8 cellular contexts compared by ENCODE assay signal in the genomic region with DNA sequence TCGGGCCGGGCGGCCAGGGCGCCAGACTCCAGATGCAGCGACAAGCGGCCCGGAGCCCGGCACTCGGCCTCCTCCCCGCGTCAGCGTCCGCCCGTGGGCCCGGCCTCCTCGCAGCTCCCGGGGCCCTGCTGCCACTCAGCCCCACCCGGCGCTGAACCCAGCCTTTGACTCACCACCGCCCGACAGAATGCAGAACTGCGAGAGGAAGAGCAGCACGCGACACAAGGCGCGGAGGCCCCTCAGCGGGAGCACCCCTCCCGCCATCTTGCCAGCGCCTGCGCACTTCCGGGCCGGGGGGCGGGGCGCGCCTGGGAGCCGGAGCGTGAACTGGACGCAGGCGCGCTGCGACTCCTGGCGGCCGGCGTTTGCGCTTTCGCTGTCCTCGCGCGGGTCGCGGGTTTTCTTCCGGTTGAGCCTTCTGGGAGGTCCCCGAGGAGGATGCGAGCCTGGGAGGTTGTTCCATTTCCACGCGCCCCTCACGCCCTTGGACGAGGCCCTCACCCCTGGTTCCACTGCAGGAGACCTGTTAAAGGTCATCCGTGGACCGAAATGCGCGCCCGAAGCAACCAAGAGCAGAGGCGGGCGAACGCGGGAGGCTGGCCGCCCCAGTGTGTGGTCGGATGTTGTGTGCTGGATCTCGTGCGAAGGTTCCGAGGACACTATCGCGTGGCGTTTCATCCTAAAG. TPM values are rescaled to one million over a fixed set of nuclear protein-coding genes. Genes with fewer than 3 reads are reported as not detected.
DNase-seq lines count a peak whose midpoint lies in the region; ATAC-seq and TF ChIP-seq lines count a peak whose summit lies in the region.

A gene with protein sequence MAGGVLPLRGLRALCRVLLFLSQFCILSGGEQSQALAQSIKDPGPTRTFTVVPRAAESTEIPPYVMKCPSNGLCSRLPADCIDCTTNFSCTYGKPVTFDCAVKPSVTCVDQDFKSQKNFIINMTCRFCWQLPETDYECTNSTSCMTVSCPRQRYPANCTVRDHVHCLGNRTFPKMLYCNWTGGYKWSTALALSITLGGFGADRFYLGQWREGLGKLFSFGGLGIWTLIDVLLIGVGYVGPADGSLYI (minus strand): TSS at position 284 of the 685 bp plus-strand sequence. CDS start 20 bp downstream, at position 264.

- H3K9ac ChIP-seq in HUES64 (ENCODE audit: low read depth, low read length) (peak within 1 kb of the TSS; percentile 86), OCI-LY3 (ENCODE audit: low read length) (peak within 1 kb of the TSS; percentile 98)

- H4K20me1 ChIP-seq in OCI-LY3 (ENCODE audit: insufficient read depth, low read length) = peaks cover 16% of the 10 kb centered on the region

- peak within 1 kb of the TSS; percentile 100 for H3K4me2 ChIP-seq in OCI-LY3 (ENCODE audit: low read length)

- H3K27ac ChIP-seq in HUES64 (ENCODE audit: low read depth, low read length) (peak within 1 kb of the TSS; percentile 84), OCI-LY3 (ENCODE audit: low read length) (peak within 1 kb of the TSS; percentile 85)

- H3K27me3 ChIP-seq in HUES64 (ENCODE audit: insufficient read depth, low read length) (no peaks in the 10 kb centered on the region), OCI-LY3 (ENCODE audit: low read depth, low read length) (no peaks in the 10 kb centered on the region)

- peaks cover 53% of the 10 kb centered on the region for H3K79me2 ChIP-seq in OCI-LY3 (ENCODE audit: low read length)

- TF ChIP-seq CTCF in OCI-LY3 (IDR thresholded peaks at IDR 0.05; ENCODE audit: low read depth, low read length) (peak; percentile 39), epithelial cell of esophagus (IDR thresholded peaks at IDR 0.05; ENCODE audit: insufficient read depth, low read depth, low read length, missing control alignments) (peak; percentile 53)

- DNase-seq in DMS 273 (lab: John Stamatoyannopoulos, UW; ENCODE audit: unreplicated experiment) = peak; percentile 95
- DNase-seq in activated T-cell treated with anti-CD3 and anti-CD28 coated beads for 1 hour (ENCODE audit: low read depth) = peak; percentile 92
- DNase-seq in epithelial cell of esophagus (ENCODE audit: low read depth) = peak; percentile 95
- peak; percentile 94 for DNase-seq in mucosa of gallbladder (ENCODE audit: low spot score)
- DNase-seq in stimulated activated CD8-positive, alpha-beta memory T cell treated with anti-CD3 and anti-CD28 coated beads, Interleukin-4, amount 100 ng/mL, for 4 hours (ENCODE audit: low read depth in 2 of 2, low spot score in 1 of 2) = peak; percentile 84 to 87

- H3K36me3 ChIP-seq in HUES64 (ENCODE audit: insufficient read depth, low read length) = peaks cover 32% of the 10 kb centered on the region
- H3K36me3 ChIP-seq in OCI-LY3 (replicated peaks; ENCODE audit: low read depth, low read length) = peaks cover 19% of the 10 kb centered on the region

- H3K9me3 ChIP-seq in HUES64 (ENCODE audit: insufficient read depth, low read depth, low read length) (no peaks in the 10 kb centered on the region), OCI-LY3 (ENCODE audit: insufficient read depth, low read length) (no peaks in the 10 kb centered on the region)

- peaks cover 6% of the 10 kb centered on the region; the same call in 1 of the 2 replicates for H3K4me1 ChIP-seq in HUES64 (ENCODE audit: insufficient read depth, low read length)
- peaks cover 36% of the 10 kb centered on the region for H3K4me1 ChIP-seq in OCI-LY3 (ENCODE audit: low read length)

- ATAC-seq in GM21447 (IDR thresholded peaks at IDR 0.05; ENCODE audit: unreplicated experiment) = peak; percentile 89

- under 1% methylated on average over 75 of the region's 75 CpGs for WGBS in HUES64

- H3K4me3 ChIP-seq in HUES64 (ENCODE audit: low read length) (peak within 1 kb of the TSS; percentile 93), OCI-LY3 (ENCODE audit: low read length) (peak within 1 kb of the TSS; percentile 96), epithelial cell of esophagus (ENCODE audit: low read length) (peak within 1 kb of the TSS; percentile 90)

- peak within 1 kb of the TSS; percentile 92 for H2AFZ ChIP-seq in OCI-LY3 (ENCODE audit: low read depth, low read length)

RNA-seq across cellular contexts. Expression of the gene that starts here (rescaled TPM):
- 19.1 TPM for polyA plus RNA-seq in HUES64 (2013, experiment 1 of 2)
- polyA plus RNA-seq in HUES64 (2013, experiment 2 of 2) = 19.5 TPM
- 59.1 TPM for total RNA-seq in mucosa of gallbladder

Comparison
In these comparisons a context has a peak if more than half of its experiments do, and no peak if none do; other contexts are left out.
1. Peak in every context shown above with its lines: DNase-seq, ATAC-seq, H3K4me3 ChIP-seq and H3K27ac ChIP-seq.